In genomic region chr2:128473175-128474013, GRCh38 we compare ENCODE assay signal across 8 cellular contexts.
DNase-seq lines count a peak whose midpoint lies in the region; ATAC-seq and TF ChIP-seq lines count a peak whose summit lies in the region.

No MANE protein-coding gene starts in this region.

- H3K27me3 ChIP-seq in WERI-Rb-1 (ENCODE audit: insufficient read depth, low read depth, severe bottlenecking) = no peaks in the 10 kb centered on the region

- H3K36me3 ChIP-seq in WERI-Rb-1 = no peaks in the 10 kb centered on the region

- peak overlapping the region in 19 of 21 experiments; percentile 1 to 79 (median 53) for H3K27ac ChIP-seq in skin epidermis
- no peak overlapping the region for H3K27ac ChIP-seq in WERI-Rb-1

- peaks cover 21% of the 10 kb centered on the region for H3K9me3 ChIP-seq in WERI-Rb-1 (ENCODE audit: severe bottlenecking)

- no peak for TF ChIP-seq CTCF in WERI-Rb-1 (IDR thresholded peaks at IDR 0.05; ENCODE audit: low read depth, low read length)

- H3K4me3 ChIP-seq in skin epidermis = peak overlapping the region in 1 of 7 experiments; percentile 12
- H3K4me3 ChIP-seq in WERI-Rb-1 (ENCODE audit: low read depth, low read length) = no peak overlapping the region

- ATAC-seq in GM18907 (IDR thresholded peaks at IDR 0.05; ENCODE audit: unreplicated experiment) = peak; percentile 77
- peak; percentile 80 for ATAC-seq in HG03064 (IDR thresholded peaks at IDR 0.05; ENCODE audit: low read depth, unreplicated experiment)
- no peak for ATAC-seq in HG03039 (IDR thresholded peaks at IDR 0.05; ENCODE audit: unreplicated experiment)

- DNase-seq in UCSD-AML1 (lab: John Stamatoyannopoulos, UW; ENCODE audit: unreplicated experiment) (peak; percentile 91), germinal center (ENCODE audit: low spot score) (peak; percentile 46), HuH-7 (ENCODE audit: low spot score) (no peak), WERI-Rb-1 (no peak)

Comparison
In these comparisons a context has a peak if more than half of its experiments do, and no peak if none do; other contexts are left out.
1. DNase-seq: peak in UCSD-AML1 (single experiment) and germinal center (single experiment); none in HuH-7 (single experiment) and WERI-Rb-1 (single experiment).